In the genomic region with DNA sequence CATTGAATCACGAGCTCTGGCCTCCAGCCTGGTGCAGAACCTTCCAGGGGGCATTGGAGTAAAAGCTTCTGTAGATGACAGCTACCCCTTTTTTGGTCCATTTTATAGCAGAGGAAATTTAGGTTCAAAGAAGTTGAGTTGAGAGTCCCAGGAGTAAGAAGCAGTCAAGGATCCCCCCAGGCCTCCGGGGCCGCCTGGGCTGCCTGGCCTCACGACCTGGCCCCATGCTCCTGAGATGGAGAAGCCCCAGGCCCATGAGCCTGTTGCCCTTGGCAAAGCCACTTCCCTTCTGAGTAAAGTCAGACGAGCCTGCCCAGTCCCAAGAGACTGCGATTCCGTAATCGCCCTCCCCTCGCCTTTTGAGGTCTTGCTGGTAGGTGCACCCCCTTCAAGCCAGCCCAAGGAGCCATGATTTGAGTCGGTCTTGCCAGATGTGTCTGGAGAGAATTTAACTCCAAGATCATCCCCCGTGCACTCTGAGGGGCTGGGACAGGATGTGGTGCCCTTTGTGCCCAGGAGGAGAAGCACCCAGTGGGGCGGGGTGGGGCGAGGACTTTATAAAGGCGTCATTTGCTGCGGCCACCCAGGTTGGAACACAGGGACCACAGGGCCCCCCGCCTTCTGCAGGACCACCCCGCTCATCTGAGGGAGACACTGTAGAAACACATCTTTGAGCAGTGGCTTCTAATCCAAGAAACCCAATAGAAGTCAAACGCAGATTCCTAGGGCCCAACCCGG, we compare ENCODE assay signal across 14 cellular contexts. TPM values are rescaled to one million over a fixed set of nuclear protein-coding genes. Genes with fewer than 3 reads are reported as not detected.
DNase-seq lines count a peak whose midpoint lies in the region; ATAC-seq and TF ChIP-seq lines count a peak whose summit lies in the region.
"Had no signal": no experiment of that assay in that cellular context is flagged by ENCODE, and none has a peak within 500 bp of the region (broad histone marks: within the 10 kb centered on the region; RNA-seq: fewer than 3 reads in every experiment).

No MANE protein-coding gene starts in this region.

- ATAC-seq in activated T-cell treated with anti-CD3 and anti-CD28 coated beads, Interleukin-2, amount 50 U/mL, for 72 hours (replicated peaks in 1 of 2), result peak; percentile 2 to 10
- no peak for ATAC-seq in GM21825 (IDR thresholded peaks at IDR 0.05; ENCODE audit: unreplicated experiment)
- ATAC-seq: foreskin keratinocyte had no signal

- peak overlapping the region; percentile 22 for H3K9ac ChIP-seq in Loucy (ENCODE audit: low read depth, low read length, poor library complexity, severe bottlenecking)

- TF ChIP-seq CTCF in Loucy (conservative IDR thresholded peaks at IDR 0.05; ENCODE audit: low read length), result no peak
- no peak for TF ChIP-seq CTCF in sigmoid colon (IDR thresholded peaks at IDR 0.05)
- TF ChIP-seq CTCF in uterus (IDR thresholded peaks at IDR 0.05), result no peak

- no peaks in the 10 kb centered on the region for H3K27me3 Mint-ChIP-seq in activated T-cell treated with anti-CD3 and anti-CD28 coated beads, Interleukin-2, amount 50 U/mL, for 72 hours (ENCODE audit: low read depth)

- no peaks in the 10 kb centered on the region for H3K9me3 ChIP-seq in Loucy (ENCODE audit: insufficient read depth, low read depth, low read length)
- H3K9me3 ChIP-seq in sigmoid colon, result no peaks in the 10 kb centered on the region
- no peaks in the 10 kb centered on the region for H3K9me3 ChIP-seq in uterus

- H3K27ac ChIP-seq in sigmoid colon, result peak overlapping the region in 3 of 4 donors; percentile 52 to 57 (median 55)
- H3K27ac ChIP-seq in uterus, result no peak overlapping the region
- H3K27ac ChIP-seq: foreskin keratinocyte had no signal

- peak overlapping the region; percentile 53 for H3K4me2 ChIP-seq in Loucy (ENCODE audit: low read depth, low read length, poor library complexity, severe bottlenecking)

- DNase-seq in activated T-cell treated with anti-CD3 and anti-CD28 coated beads, Interleukin-2, amount 50 U/mL, for 1 hour, result peak; percentile 37
- DNase-seq in activated T-cell treated with anti-CD3 and anti-CD28 coated beads for 4 hours, result no peak
- DNase-seq in activated T-cell treated with anti-CD3 and anti-CD28 coated beads, Interleukin-2, amount 50 U/mL, for 72 hours, result peak; percentile 30 to 46
- DNase-seq in sigmoid colon, result no peak
- DNase-seq in DMS 273 (lab: John Stamatoyannopoulos, UW; ENCODE audit: unreplicated experiment), result no peak
- DNase-seq in uterus, result no peak
- DNase-seq: foreskin keratinocyte, KG1, left colon, midbrain, NCI-H1092 treated with DMSO at 0.1 percent for 48 hours, NCI-H524 had no signal

- no peak for TF ChIP-seq EP300 in sigmoid colon (IDR thresholded peaks at IDR 0.05)

- intact Hi-C loops in sigmoid colon (cut with DNase I) (no loop called here), uterus (cut with DNase I; ENCODE audit: low total_unique reads) (no loop called here)

- H3K79me2 ChIP-seq in Loucy (ENCODE audit: insufficient read depth, low read length), result no peaks in the 10 kb centered on the region

- H3K9me2 ChIP-seq in Loucy (replicated peaks; ENCODE audit: low read depth, low read length), result no peaks in the 10 kb centered on the region

- H3K4me3 ChIP-seq in Loucy (ENCODE audit: low read length, poor library complexity, severe bottlenecking) (no peak overlapping the region), sigmoid colon (no peak overlapping the region), uterus (no peak overlapping the region)

- peaks cover 0 to 4% of the 10 kb centered on the region in 2 donors for H3K36me3 Mint-ChIP-seq in activated T-cell treated with anti-CD3 and anti-CD28 coated beads, Interleukin-2, amount 50 U/mL, for 72 hours (ENCODE audit: insufficient read depth in 2 of 2)

- H3K4me1 ChIP-seq in Loucy (ENCODE audit: insufficient read depth, low read length, poor library complexity, severe bottlenecking) (peaks cover 24% of the 10 kb centered on the region), sigmoid colon (peaks cover 0 to 28% (median 20%) of the 10 kb centered on the region in 4 donors), uterus (no peaks in the 10 kb centered on the region)
- H3K4me1 ChIP-seq: foreskin keratinocyte had no signal

- TF ChIP-seq POLR2A in sigmoid colon (IDR thresholded peaks at IDR 0.05) (no peak), uterus (IDR thresholded peaks at IDR 0.05) (no peak)

- peak overlapping the region; percentile 87 to 89 for H3K4me3 Mint-ChIP-seq in activated T-cell treated with anti-CD3 and anti-CD28 coated beads, Interleukin-2, amount 50 U/mL, for 72 hours

- no peaks in the 10 kb centered on the region for H3K27me3 ChIP-seq in Loucy (ENCODE audit: insufficient read depth, low read length, poor library complexity, severe bottlenecking)
- no peaks in the 10 kb centered on the region for H3K27me3 ChIP-seq in sigmoid colon
- no peaks in the 10 kb centered on the region for H3K27me3 ChIP-seq in uterus

- H3K36me3 ChIP-seq in Loucy (ENCODE audit: insufficient read depth, low read length), result no peaks in the 10 kb centered on the region
- H3K36me3 ChIP-seq in sigmoid colon, result peaks cover 0 to 32% (median 10%) of the 10 kb centered on the region in 4 donors
- H3K36me3 ChIP-seq in uterus, result no peaks in the 10 kb centered on the region

- H2AFZ ChIP-seq in Loucy (ENCODE audit: low read length), result no peak overlapping the region

- H3K27ac Mint-ChIP-seq in activated T-cell treated with anti-CD3 and anti-CD28 coated beads, Interleukin-2, amount 50 U/mL, for 72 hours, result peak overlapping the region; percentile 91

- no peaks in the 10 kb centered on the region for H4K20me1 ChIP-seq in Loucy (ENCODE audit: insufficient read depth, low read length, poor library complexity, severe bottlenecking)

- WGBS in sigmoid colon, 2 donors, result 77 to 90% methylated on average over 19 of the region's 19 CpGs

- no peaks in the 10 kb centered on the region for H3K9me3 Mint-ChIP-seq in activated T-cell treated with anti-CD3 and anti-CD28 coated beads, Interleukin-2, amount 50 U/mL, for 72 hours

- peaks cover 53% of the 10 kb centered on the region for H3K4me1 Mint-ChIP-seq in activated T-cell treated with anti-CD3 and anti-CD28 coated beads, Interleukin-2, amount 50 U/mL, for 72 hours (ENCODE audit: low read depth)

- no peaks in the 10 kb centered on the region for H3F3A ChIP-seq in Loucy (ENCODE audit: low read depth)

RNA-seq across cellular contexts. Expression of a gene that starts 30.1 kb away (rescaled TPM):
- 10 to 100 TPM; 11.8 to 19.3 TPM for total RNA-seq in activated T-cell treated with anti-CD3 and anti-CD28 coated beads, Interleukin-2, amount 50 U/mL, for 72 hours
- 100 to 1,000 TPM in 1 of 4 donors, 10 to 100 TPM in 3; 71.6 to 102 (median 83.2) TPM for total RNA-seq in sigmoid colon
- polyA plus RNA-seq in sigmoid colon, result 100 to 1,000 TPM; 103 to 433 (median 184) TPM
- total RNA-seq in uterus, result 10 to 100 TPM in 1 of 4 donors, 1 to 10 TPM in 2, under 1 TPM in 1; 0.59 to 15.0 (median 6.9) TPM

Comparison
In these comparisons a context has a peak if more than half of its experiments do, and no peak if none do; other contexts are left out.
1. DNase-seq: peak in activated T-cell treated with anti-CD3 and anti-CD28 coated beads, Interleukin-2, amount 50 U/mL, for 1 hour (single experiment) and activated T-cell treated with anti-CD3 and anti-CD28 coated beads, Interleukin-2, amount 50 U/mL, for 72 hours (2 of 2); none in activated T-cell treated with anti-CD3 and anti-CD28 coated beads for 4 hours (single experiment), sigmoid colon (single experiment), DMS 273 (single experiment) and uterus (0 of 2).
2. H3K27ac ChIP-seq: peak in sigmoid colon (3 of 4); none in uterus (0 of 2).